24 cellular contexts compared by ENCODE assay signal in genomic region chr19:34044011-34044410, GRCh38.
"Had no signal": no experiment of that assay in that cellular context is flagged by ENCODE, and none has a peak within 500 bp of the region (broad histone marks: within the 10 kb centered on the region; RNA-seq: fewer than 3 reads in every experiment).

No MANE protein-coding gene starts in this region.

- DNase-seq: Kasumi-1, MV-4-11, NCI-H1048, NCI-H1105, NCI-H1417 treated with DMSO at 0.1 percent for 48 hours, NCI-H146, NCI-H1694 treated with DMSO at 0.1 percent for 48 hours, NCI-H1930, NCI-H2081, NCI-H2107, NCI-H226, NCI-H446, NCI-H510A, NCI-H524 treated with DMSO at 0.1 percent for 48 hours, NCI-H69, NCI-H774, PC-3, SHP77 treated with DMSO at 0.1 percent for 48 hours had no signal

- H3K36me3 ChIP-seq: SJSA1 had no signal

- H3K27me3 ChIP-seq: SJSA1 had no signal

- H3K4me1 ChIP-seq: SJSA1 had no signal

- H3K27ac ChIP-seq: HL-60, KMS-11, RWPE1, SJSA1, SK-N-MC had no signal

- H3K9ac ChIP-seq: KMS-11 had no signal

- H3K4me3 ChIP-seq: K562, SJSA1, SK-N-MC had no signal

- H3K9me3 ChIP-seq: SJSA1 had no signal

- H3K4me2 ChIP-seq: KMS-11 had no signal
